26 cellular contexts compared by ENCODE assay signal in genomic region chr9:135254176-135255032, GRCh38.
"Had no signal": no experiment of that assay in that cellular context is flagged by ENCODE, and none has a peak within 500 bp of the region (broad histone marks: within the 10 kb centered on the region; RNA-seq: fewer than 3 reads in every experiment).

No MANE protein-coding gene starts in this region.

- H3K36me3 Mint-ChIP-seq: activated naive CD4-positive, alpha-beta T cell treated with anti-CD3 and anti-CD28 coated beads, Interleukin-2, amount 50 U/mL, for 72 hours; naive B cell had no signal

- H3K4me1 ChIP-seq: ascending aorta, prostate gland, testis, vagina had no signal

- FAIRE-seq: colon, endothelial cell of umbilical vein had no signal

- H3K4me3 Mint-ChIP-seq: naive B cell had no signal

- ATAC-seq: activated naive CD4-positive, alpha-beta T cell treated with anti-CD3 and anti-CD28 coated beads, Interleukin-2, amount 50 U/mL, for 72 hours; effector memory CD8-positive, alpha-beta T cell; sciatic nerve had no signal

- H3K9me3 ChIP-seq: ascending aorta, prostate gland, testis, vagina had no signal

- H3K27me3 ChIP-seq: ascending aorta, brain microvascular endothelial cell, testis, vagina had no signal

- H3K27ac ChIP-seq: ascending aorta, brain microvascular endothelial cell, prostate gland, testis, vagina had no signal

- H3K27ac Mint-ChIP-seq: activated naive CD4-positive, alpha-beta T cell treated with anti-CD3 and anti-CD28 coated beads, Interleukin-2, amount 50 U/mL, for 72 hours; effector memory CD8-positive, alpha-beta T cell; naive B cell had no signal

- H3K9me3 Mint-ChIP-seq: activated naive CD4-positive, alpha-beta T cell treated with anti-CD3 and anti-CD28 coated beads, Interleukin-2, amount 50 U/mL, for 72 hours; effector memory CD8-positive, alpha-beta T cell; naive B cell had no signal

- H3K36me3 ChIP-seq: ascending aorta, brain microvascular endothelial cell, prostate gland, vagina had no signal

- H3K4me3 ChIP-seq: ascending aorta, dorsolateral prefrontal cortex, lung, prostate gland, smooth muscle cell, testis, vagina had no signal

- DNase-seq: activated CD4-positive, alpha-beta T cell treated with anti-CD3 and anti-CD28 coated beads for 1 hour; activated CD4-positive, alpha-beta T cell treated with anti-CD3 and anti-CD28 coated beads, Interleukin-2, amount 50 U/mL, for 1 hour; activated gamma-delta T cell treated with Interleukin-2 at 50 U/mL for 16 hours; activated T-cell treated with anti-CD3 and anti-CD28 coated beads, Interleukin-2, amount 50 U/mL, for 1 hour; brain microvascular endothelial cell; central memory CD4-positive, alpha-beta T cell; effector memory CD8-positive, alpha-beta T cell; foreskin melanocyte; hypothalamus; naive B cell; stimulated activated CD4-positive, alpha-beta T cell treated with anti-CD3 and anti-CD28 coated beads, Interleukin-2, amount 100 ng/mL, for 48 hours; stimulated activated CD8-positive, alpha-beta memory T cell treated with anti-CD3 and anti-CD28 coated beads, Interleukin-4, amount 100 ng/mL, for 48 hours; stimulated activated naive CD4-positive, alpha-beta T cell; T-helper 9 cell; testis; trophoblast cell had no signal
